Comparison of ENCODE assay signal across 8 cellular contexts in genomic region chr3:23807161-23808015, GRCh38. TPM values are rescaled to one million over a fixed set of nuclear protein-coding genes. Genes with fewer than 3 reads are reported as not detected.
DNase-seq lines count a peak whose midpoint lies in the region; TF ChIP-seq lines count a peak whose summit lies in the region.

No MANE protein-coding gene starts in this region.

- H3K27ac Mint-ChIP-seq in activated naive CD4-positive, alpha-beta T cell treated with anti-CD3 and anti-CD28 coated beads, Interleukin-2, amount 10 ng/mL, durations not matched to agents 7 days and 5 days = peak overlapping the region; percentile 80
- H3K27ac Mint-ChIP-seq in endodermal cell = peak overlapping the region; percentile 92

- H3K4me3 Mint-ChIP-seq in activated naive CD4-positive, alpha-beta T cell treated with anti-CD3 and anti-CD28 coated beads, Interleukin-2, amount 10 ng/mL, durations not matched to agents 7 days and 5 days = peak overlapping the region; percentile 93
- peak overlapping the region; percentile 91 for H3K4me3 Mint-ChIP-seq in endodermal cell

- DNase-seq in activated naive CD4-positive, alpha-beta T cell treated with anti-CD3 and anti-CD28 coated beads, Interleukin-2, amount 10 ng/mL, durations not matched to agents 7 days and 5 days = no peak
- no peak for DNase-seq in activated naive CD4-positive, alpha-beta T cell treated with Interleukin-2 at 50 U/mL for 16 hours
- DNase-seq in SJCRH30 = peak; percentile 18 to 63
- DNase-seq in endodermal cell = no peak
- no peak for DNase-seq in mucosa of gallbladder (ENCODE audit: low spot score)
- DNase-seq in ecto neural progenitor cell (ENCODE audit: low spot score) = no peak
- no peak for DNase-seq in DMS153 (lab: John Stamatoyannopoulos, UW)

- no peak for TF ChIP-seq CTCF in endodermal cell (conservative IDR thresholded peaks at IDR 0.05)

- CTCF ChIA-PET in activated naive CD4-positive, alpha-beta T cell treated with anti-CD3 and anti-CD28 coated beads, Interleukin-2, amount 10 ng/mL, durations not matched to agents 7 days and 5 days (lab: Charles Lee) = interaction anchor here (0.6 to 1.5 kb wide), 2 partner anchors 18 to 51 kb away, joined by 3 to 5 read pairs; no protein-coding TSS in a partner anchor

- H3K27me3 Mint-ChIP-seq in activated naive CD4-positive, alpha-beta T cell treated with anti-CD3 and anti-CD28 coated beads, Interleukin-2, amount 10 ng/mL, durations not matched to agents 7 days and 5 days = peaks cover 36% of the 10 kb centered on the region
- H3K27me3 Mint-ChIP-seq in endodermal cell (ENCODE audit: insufficient read depth) = peaks cover 3% of the 10 kb centered on the region

- H3K9ac ChIP-seq in endodermal cell (ENCODE audit: extremely low read depth, low read length, poor library complexity, severe bottlenecking) = peak overlapping the region; percentile 48
- peak overlapping the region; percentile 84 for H3K9ac ChIP-seq in mucosa of stomach (ENCODE audit: low read length)

- H3K4me3 ChIP-seq in SJCRH30 (peak overlapping the region; percentile 84), endodermal cell (ENCODE audit: low read length) (peak overlapping the region; percentile 87), mucosa of stomach (ENCODE audit: low read length) (peak overlapping the region; percentile 82)

- peaks cover 54% of the 10 kb centered on the region for H3K4me1 Mint-ChIP-seq in activated naive CD4-positive, alpha-beta T cell treated with anti-CD3 and anti-CD28 coated beads, Interleukin-2, amount 10 ng/mL, durations not matched to agents 7 days and 5 days
- H3K4me1 Mint-ChIP-seq in endodermal cell = peaks cover 53% of the 10 kb centered on the region

- H3K36me3 ChIP-seq in SJCRH30 (peaks cover 26% of the 10 kb centered on the region), endodermal cell (ENCODE audit: control insufficient read depth, insufficient read depth, low read length) (peaks cover 23% of the 10 kb centered on the region), mucosa of stomach (ENCODE audit: control insufficient read depth, insufficient read depth, low read length) (no peaks in the 10 kb centered on the region)

- H3K4me1 ChIP-seq in SJCRH30 = peaks cover 11% of the 10 kb centered on the region; the same call in 1 of the 2 replicates
- peaks cover 10% of the 10 kb centered on the region for H3K4me1 ChIP-seq in endodermal cell (ENCODE audit: control insufficient read depth, insufficient read depth, low read length)
- peaks cover 12% of the 10 kb centered on the region for H3K4me1 ChIP-seq in mucosa of stomach (ENCODE audit: control insufficient read depth, insufficient read depth, low read length)

- peak overlapping the region; percentile 72 for H3K27ac ChIP-seq in SJCRH30
- peak overlapping the region; percentile 33 for H3K27ac ChIP-seq in endodermal cell (ENCODE audit: low read depth, low read length)

- no peaks in the 10 kb centered on the region for H3K9me3 Mint-ChIP-seq in activated naive CD4-positive, alpha-beta T cell treated with anti-CD3 and anti-CD28 coated beads, Interleukin-2, amount 10 ng/mL, durations not matched to agents 7 days and 5 days
- no peaks in the 10 kb centered on the region for H3K9me3 Mint-ChIP-seq in endodermal cell

- 18 to 29% methylated on average over 5 to 12 of the region's 14 CpGs for WGBS in endodermal cell (ENCODE audit: insufficient coverage in 1 of 2, insufficient read length in 1 of 2), 2 experiments

- H3K27me3 ChIP-seq in SJCRH30 (no peaks in the 10 kb centered on the region), endodermal cell (ENCODE audit: control insufficient read depth, insufficient read depth, low read length, poor library complexity, severe bottlenecking) (no peaks in the 10 kb centered on the region), mucosa of stomach (ENCODE audit: control insufficient read depth, insufficient read depth, low read length) (no peaks in the 10 kb centered on the region)

- H3K36me3 Mint-ChIP-seq in activated naive CD4-positive, alpha-beta T cell treated with anti-CD3 and anti-CD28 coated beads, Interleukin-2, amount 10 ng/mL, durations not matched to agents 7 days and 5 days = peaks cover 45% of the 10 kb centered on the region
- H3K36me3 Mint-ChIP-seq in endodermal cell (ENCODE audit: low read depth) = peaks cover 23% of the 10 kb centered on the region

- H3K9me3 ChIP-seq in SJCRH30 (replicated peaks) (no peaks in the 10 kb centered on the region), endodermal cell (ENCODE audit: control insufficient read depth, low read length) (no peaks in the 10 kb centered on the region), mucosa of stomach (ENCODE audit: control insufficient read depth, low read length) (no peaks in the 10 kb centered on the region)

RNA-seq across cellular contexts. Expression of gene UBE2E1, which starts 1.6 kb away (rescaled TPM):
- total RNA-seq in SJCRH30 (2014; rRNA removed; shearing (Covaris generic)) = 169 and 182 TPM in 2 replicates
- total RNA-seq in endodermal cell (100 to 1,000 TPM; 112 to 120 TPM), mucosa of gallbladder (66.2 TPM)
- polyA plus RNA-seq in endodermal cell (2013, experiment 1 of 2) = 156 TPM
- polyA plus RNA-seq in endodermal cell (2013, experiment 2 of 2) = 143 TPM

Comparison
In these comparisons a context has a peak if more than half of its experiments do, and no peak if none do; other contexts are left out.
1. DNase-seq: peak in SJCRH30 (2 of 2); none in activated naive CD4-positive, alpha-beta T cell treated with anti-CD3 and anti-CD28 coated beads, Interleukin-2, amount 10 ng/mL, durations not matched to agents 7 days and 5 days (single experiment), activated naive CD4-positive, alpha-beta T cell treated with Interleukin-2 at 50 U/mL for 16 hours (single experiment), endodermal cell (single experiment), mucosa of gallbladder (single experiment), ecto neural progenitor cell (single experiment) and DMS153 (single experiment).
2. Peak in every context shown above with its lines, with median percentiles within 50 percentile points of each other: H3K4me3 ChIP-seq.